ENCODE assay signal across 3 cellular contexts in the genomic region with DNA sequence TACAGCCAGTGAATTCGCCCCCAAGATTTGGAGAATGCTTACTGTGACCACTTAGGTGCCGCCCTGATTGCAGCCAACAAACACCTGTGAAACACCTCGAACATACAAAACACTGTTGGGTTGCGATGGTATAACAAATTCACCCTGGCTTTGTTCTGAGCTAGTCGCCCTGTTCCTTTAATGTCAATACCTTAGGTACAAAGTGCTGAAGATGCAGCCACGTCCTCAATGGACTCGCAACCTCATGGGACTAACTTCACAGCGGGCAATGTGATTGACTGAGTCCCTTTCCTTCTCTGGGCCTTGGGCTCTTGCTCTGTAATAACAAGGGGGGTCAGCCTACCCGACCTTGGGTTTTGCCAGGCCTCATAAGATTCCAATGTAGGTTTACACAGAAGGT.
A peak's percentile ranks its signal among the peaks of the same experiment; 100 is the strongest.
TF ChIP-seq lines count a peak whose summit lies in the region.

No MANE protein-coding gene starts in this region.

TF ChIP-seq in GM23338, 12 proteins besides CTCF, POLR2A, EP300 and RAD21 (continues in another document):
- no peak for TF ChIP-seq ZNF331 (CRISPR knock-in tag; IDR thresholded peaks at IDR 0.05; ENCODE audit: low read depth)
- TF ChIP-seq, protein P1, sequence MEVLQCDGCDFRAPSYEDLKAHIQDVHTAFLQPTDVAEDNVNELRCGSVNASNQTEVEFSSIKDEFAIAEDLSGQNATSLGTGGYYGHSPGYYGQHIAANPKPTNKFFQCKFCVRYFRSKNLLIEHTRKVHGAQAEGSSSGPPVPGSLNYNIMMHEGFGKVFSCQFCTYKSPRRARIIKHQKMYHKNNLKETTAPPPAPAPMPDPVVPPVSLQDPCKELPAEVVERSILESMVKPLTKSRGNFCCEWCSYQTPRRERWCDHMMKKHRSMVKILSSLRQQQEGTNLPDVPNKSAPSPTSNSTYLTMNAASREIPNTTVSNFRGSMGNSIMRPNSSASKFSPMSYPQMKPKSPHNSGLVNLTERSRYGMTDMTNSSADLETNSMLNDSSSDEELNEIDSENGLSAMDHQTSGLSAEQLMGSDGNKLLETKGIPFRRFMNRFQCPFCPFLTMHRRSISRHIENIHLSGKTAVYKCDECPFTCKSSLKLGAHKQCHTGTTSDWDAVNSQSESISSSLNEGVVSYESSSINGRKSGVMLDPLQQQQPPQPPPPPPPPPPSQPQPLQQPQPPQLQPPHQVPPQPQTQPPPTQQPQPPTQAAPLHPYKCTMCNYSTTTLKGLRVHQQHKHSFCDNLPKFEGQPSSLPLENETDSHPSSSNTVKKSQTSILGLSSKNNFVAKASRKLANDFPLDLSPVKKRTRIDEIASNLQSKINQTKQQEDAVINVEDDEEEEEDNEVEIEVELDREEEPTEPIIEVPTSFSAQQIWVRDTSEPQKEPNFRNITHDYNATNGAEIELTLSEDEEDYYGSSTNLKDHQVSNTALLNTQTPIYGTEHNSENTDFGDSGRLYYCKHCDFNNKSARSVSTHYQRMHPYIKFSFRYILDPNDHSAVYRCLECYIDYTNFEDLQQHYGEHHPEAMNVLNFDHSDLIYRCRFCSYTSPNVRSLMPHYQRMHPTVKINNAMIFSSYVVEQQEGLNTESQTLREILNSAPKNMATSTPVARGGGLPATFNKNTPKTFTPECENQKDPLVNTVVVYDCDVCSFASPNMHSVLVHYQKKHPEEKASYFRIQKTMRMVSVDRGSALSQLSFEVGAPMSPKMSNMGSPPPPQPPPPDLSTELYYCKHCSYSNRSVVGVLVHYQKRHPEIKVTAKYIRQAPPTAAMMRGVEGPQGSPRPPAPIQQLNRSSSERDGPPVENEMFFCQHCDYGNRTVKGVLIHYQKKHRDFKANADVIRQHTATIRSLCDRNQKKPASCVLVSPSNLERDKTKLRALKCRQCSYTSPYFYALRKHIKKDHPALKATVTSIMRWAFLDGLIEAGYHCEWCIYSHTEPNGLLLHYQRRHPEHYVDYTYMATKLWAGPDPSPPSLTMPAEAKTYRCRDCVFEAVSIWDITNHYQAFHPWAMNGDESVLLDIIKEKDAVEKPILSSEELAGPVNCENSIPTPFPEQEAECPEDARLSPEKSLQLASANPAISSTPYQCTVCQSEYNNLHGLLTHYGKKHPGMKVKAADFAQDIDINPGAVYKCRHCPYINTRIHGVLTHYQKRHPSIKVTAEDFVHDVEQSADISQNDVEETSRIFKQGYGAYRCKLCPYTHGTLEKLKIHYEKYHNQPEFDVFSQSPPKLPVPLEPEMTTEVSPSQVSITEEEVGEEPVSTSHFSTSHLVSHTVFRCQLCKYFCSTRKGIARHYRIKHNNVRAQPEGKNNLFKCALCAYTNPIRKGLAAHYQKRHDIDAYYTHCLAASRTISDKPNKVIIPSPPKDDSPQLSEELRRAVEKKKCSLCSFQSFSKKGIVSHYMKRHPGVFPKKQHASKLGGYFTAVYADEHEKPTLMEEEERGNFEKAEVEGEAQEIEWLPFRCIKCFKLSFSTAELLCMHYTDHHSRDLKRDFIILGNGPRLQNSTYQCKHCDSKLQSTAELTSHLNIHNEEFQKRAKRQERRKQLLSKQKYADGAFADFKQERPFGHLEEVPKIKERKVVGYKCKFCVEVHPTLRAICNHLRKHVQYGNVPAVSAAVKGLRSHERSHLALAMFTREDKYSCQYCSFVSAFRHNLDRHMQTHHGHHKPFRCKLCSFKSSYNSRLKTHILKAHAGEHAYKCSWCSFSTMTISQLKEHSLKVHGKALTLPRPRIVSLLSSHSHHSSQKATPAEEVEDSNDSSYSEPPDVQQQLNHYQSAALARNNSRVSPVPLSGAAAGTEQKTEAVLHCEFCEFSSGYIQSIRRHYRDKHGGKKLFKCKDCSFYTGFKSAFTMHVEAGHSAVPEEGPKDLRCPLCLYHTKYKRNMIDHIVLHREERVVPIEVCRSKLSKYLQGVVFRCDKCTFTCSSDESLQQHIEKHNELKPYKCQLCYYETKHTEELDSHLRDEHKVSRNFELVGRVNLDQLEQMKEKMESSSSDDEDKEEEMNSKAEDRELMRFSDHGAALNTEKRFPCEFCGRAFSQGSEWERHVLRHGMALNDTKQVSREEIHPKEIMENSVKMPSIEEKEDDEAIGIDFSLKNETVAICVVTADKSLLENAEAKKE (CRISPR knock-in tag; IDR thresholded peaks at IDR 0.05), result no peak

TF ChIP-seq in H1, 55 proteins besides CTCF, POLR2A, EP300 and RAD21:
- no peak for TF ChIP-seq MAFK (IDR thresholded peaks at IDR 0.05; ENCODE audit: low read depth, low read length)
- TF ChIP-seq CBX5 (IDR thresholded peaks at IDR 0.05; ENCODE audit: low read depth, low read length), result no peak
- TF ChIP-seq, protein P2, sequence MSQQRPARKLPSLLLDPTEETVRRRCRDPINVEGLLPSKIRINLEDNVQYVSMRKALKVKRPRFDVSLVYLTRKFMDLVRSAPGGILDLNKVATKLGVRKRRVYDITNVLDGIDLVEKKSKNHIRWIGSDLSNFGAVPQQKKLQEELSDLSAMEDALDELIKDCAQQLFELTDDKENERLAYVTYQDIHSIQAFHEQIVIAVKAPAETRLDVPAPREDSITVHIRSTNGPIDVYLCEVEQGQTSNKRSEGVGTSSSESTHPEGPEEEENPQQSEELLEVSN (IDR thresholded peaks at IDR 0.05), result no peak
- TF ChIP-seq CTBP2 (IDR thresholded peaks at IDR 0.05; ENCODE audit: borderline replicate concordance, insufficient read depth, insufficient read length, low read length), result no peak
- TF ChIP-seq SIX5 (IDR thresholded peaks at IDR 0.05; ENCODE audit: low read depth, low read length), result no peak
- no peak for TF ChIP-seq TCF12 (IDR thresholded peaks at IDR 0.05; ENCODE audit: low read depth, low read length)
- no peak for TF ChIP-seq RNF2 (IDR thresholded peaks at IDR 0.05; ENCODE audit: borderline replicate concordance, low read depth, low read length, missing control alignments, poor library complexity, severe bottlenecking)
- TF ChIP-seq TEAD4 (IDR thresholded peaks at IDR 0.05; ENCODE audit: low read depth, low read length), result no peak
- no peak for TF ChIP-seq HDAC2 (IDR thresholded peaks at IDR 0.05; ENCODE audit: borderline replicate concordance in 1 of 2, low read depth in 2 of 2, low read length in 2 of 2)
- no peak for TF ChIP-seq JUN (IDR thresholded peaks at IDR 0.05; ENCODE audit: low read depth, low read length)
- no peak for TF ChIP-seq SIN3A (conservative IDR thresholded peaks at IDR 0.05 in 1 of 2, IDR thresholded peaks at IDR 0.05 in 1 of 2; ENCODE audit: low read depth in 1 of 2, low read length in 2 of 2)
- TF ChIP-seq BCL11A (IDR thresholded peaks at IDR 0.05; ENCODE audit: low read depth in 2 of 2, low read length in 2 of 2), result no peak
- no peak for TF ChIP-seq CREB1 (IDR thresholded peaks at IDR 0.05)
- TF ChIP-seq EZH2 (IDR thresholded peaks at IDR 0.05; ENCODE audit: low read depth, low read length, severe bottlenecking), result no peak
- TF ChIP-seq JUND (IDR thresholded peaks at IDR 0.05; ENCODE audit: low read length), result no peak
- TF ChIP-seq USF2 (IDR thresholded peaks at IDR 0.05; ENCODE audit: low read length), result no peak
- TF ChIP-seq KDM1A (IDR thresholded peaks at IDR 0.05; ENCODE audit: borderline replicate concordance, low read length), result no peak

TF ChIP-seq in liver, 16 proteins besides CTCF, POLR2A, EP300 and RAD21:
- TF ChIP-seq HNF4A (conservative IDR thresholded peaks at IDR 0.05) (peak; percentile 67 to 76), HNF4G (IDR thresholded peaks at IDR 0.05) (no peak)
